Comparison of ENCODE assay signal across 8 cellular contexts in genomic region chr1:12615166-12615915, GRCh38. TPM values are rescaled to one million over a fixed set of nuclear protein-coding genes. Genes with fewer than 3 reads are reported as not detected.
DNase-seq lines count a peak whose midpoint lies in the region; ATAC-seq and TF ChIP-seq lines count a peak whose summit lies in the region.

No MANE protein-coding gene starts in this region.

- ATAC-seq in CD4-positive, CD25-positive, alpha-beta regulatory T cell (ENCODE audit: low read depth in 2 of 2) = no peak
- ATAC-seq in HG02571 (IDR thresholded peaks at IDR 0.05; ENCODE audit: unreplicated experiment) = no peak

- TF ChIP-seq CTCF in neural progenitor cell (IDR thresholded peaks at IDR 0.05) (no peak), GM13976 (IDR thresholded peaks at IDR 0.05; ENCODE audit: borderline replicate concordance, control extremely low read depth, extremely low read depth, insufficient read depth, missing control alignments) (no peak)

- H4K20me1 ChIP-seq in neural progenitor cell (ENCODE audit: low read depth) = peaks cover 16% of the 10 kb centered on the region

- peaks cover 60% of the 10 kb centered on the region for H3K27me3 Mint-ChIP-seq in CD4-positive, CD25-positive, alpha-beta regulatory T cell
- peaks cover 38% of the 10 kb centered on the region for H3K27me3 Mint-ChIP-seq in neural progenitor cell (ENCODE audit: insufficient read depth, low read depth)

- peaks cover 5% of the 10 kb centered on the region for H3K27me3 ChIP-seq in CD4-positive, CD25-positive, alpha-beta regulatory T cell (ENCODE audit: control insufficient read depth, insufficient read depth, low read length)
- H3K27me3 ChIP-seq in endocrine pancreas (ENCODE audit: control insufficient read depth, insufficient read depth, low read length) (no peaks in the 10 kb centered on the region), neural progenitor cell (peaks cover 18% of the 10 kb centered on the region)

- peaks cover 20% of the 10 kb centered on the region for H3K79me2 ChIP-seq in neural progenitor cell (ENCODE audit: low read depth)

- H3K4me1 ChIP-seq in CD4-positive, CD25-positive, alpha-beta regulatory T cell (ENCODE audit: control insufficient read depth, insufficient read depth, low read length, poor library complexity, severe bottlenecking) = peaks cover 49% of the 10 kb centered on the region
- H3K4me1 ChIP-seq in endocrine pancreas (ENCODE audit: control insufficient read depth, insufficient read depth, low read length) (no peaks in the 10 kb centered on the region), neural progenitor cell (peaks cover 21% of the 10 kb centered on the region)

- peaks cover 6 to 82% (median 33%) of the 10 kb centered on the region in 4 donors for H3K4me1 Mint-ChIP-seq in CD4-positive, CD25-positive, alpha-beta regulatory T cell
- H3K4me1 Mint-ChIP-seq in neural progenitor cell = peaks cover 42% of the 10 kb centered on the region

- H3K4me2 ChIP-seq in neural progenitor cell = peak overlapping the region; percentile 91

- no peaks in the 10 kb centered on the region for H3K9me3 ChIP-seq in CD4-positive, CD25-positive, alpha-beta regulatory T cell (ENCODE audit: control insufficient read depth in 2 of 2, low read length in 2 of 2)
- H3K9me3 ChIP-seq in endocrine pancreas (ENCODE audit: control insufficient read depth, low read length) (no peaks in the 10 kb centered on the region), neural progenitor cell (ENCODE audit: low read depth) (no peaks in the 10 kb centered on the region)

- DNase-seq in CD4-positive, CD25-positive, alpha-beta regulatory T cell = no peak
- DNase-seq in neural progenitor cell (ENCODE audit: low spot score) (no peak), NCI-H128 (lab: John Stamatoyannopoulos, UW; ENCODE audit: unreplicated experiment) (no peak), GM13976 (ENCODE audit: low spot score) (no peak), NCI-H1092 (lab: John Stamatoyannopoulos, UW) (no peak)

- peak overlapping the region; percentile 92 to 98 (median 96) for H3K4me3 Mint-ChIP-seq in CD4-positive, CD25-positive, alpha-beta regulatory T cell
- H3K4me3 Mint-ChIP-seq in neural progenitor cell = peak overlapping the region; percentile 78

- H3K27ac Mint-ChIP-seq in CD4-positive, CD25-positive, alpha-beta regulatory T cell = peak overlapping the region; percentile 79 to 88 (median 86)
- H3K27ac Mint-ChIP-seq in neural progenitor cell = no peak overlapping the region

- no peak overlapping the region for H2AFZ ChIP-seq in neural progenitor cell (replicated peaks)

- in situ Hi-C loops in GM13976 (cut with MboI; ENCODE audit: low sequenced_read_pairs, unreplicated experiment) = loop anchor here (25.0 kb wide), 2 partner anchors 303 to 503 kb away; no protein-coding TSS in a partner anchor

- H3K4me3 ChIP-seq in CD4-positive, CD25-positive, alpha-beta regulatory T cell (ENCODE audit: low read depth, low read length) = peak overlapping the region; percentile 58
- H3K4me3 ChIP-seq in endocrine pancreas (ENCODE audit: control insufficient read depth, insufficient read depth, low read length) (no peak overlapping the region), neural progenitor cell (peak overlapping the region; percentile 94)

- H3K9ac ChIP-seq in endocrine pancreas (ENCODE audit: control insufficient read depth, insufficient read depth, low read length) (peak overlapping the region; percentile 38), neural progenitor cell (no peak overlapping the region)

- H3K27ac ChIP-seq in CD4-positive, CD25-positive, alpha-beta regulatory T cell (ENCODE audit: insufficient read depth, low read length, poor library complexity, severe bottlenecking) = peak overlapping the region; percentile 14
- H3K27ac ChIP-seq in neural progenitor cell = no peak overlapping the region

- H3F3A ChIP-seq in neural progenitor cell (ENCODE audit: low read depth) = peaks cover 50% of the 10 kb centered on the region

- H3K9me3 Mint-ChIP-seq in CD4-positive, CD25-positive, alpha-beta regulatory T cell = peaks cover 0 to 2% (median 0%) of the 10 kb centered on the region in 7 donors
- no peaks in the 10 kb centered on the region for H3K9me3 Mint-ChIP-seq in neural progenitor cell

- H3K36me3 Mint-ChIP-seq in CD4-positive, CD25-positive, alpha-beta regulatory T cell = peaks cover 5% of the 10 kb centered on the region
- H3K36me3 Mint-ChIP-seq in neural progenitor cell = no peaks in the 10 kb centered on the region

- no peaks in the 10 kb centered on the region for H3K36me3 ChIP-seq in CD4-positive, CD25-positive, alpha-beta regulatory T cell (ENCODE audit: control insufficient read depth, insufficient read depth, low read length)
- H3K36me3 ChIP-seq in endocrine pancreas (ENCODE audit: control insufficient read depth, insufficient read depth, low read length) = no peaks in the 10 kb centered on the region
- no peaks in the 10 kb centered on the region for H3K36me3 ChIP-seq in neural progenitor cell

TF ChIP-seq in PFSK-1, 5 proteins besides CTCF, POLR2A, EP300 and RAD21:
- TF ChIP-seq POLR2AphosphoS5 (IDR thresholded peaks at IDR 0.05; ENCODE audit: low read depth, low read length) (peak; percentile 21; the same call in 1 of the 2 replicates), FOXP2 (optimal IDR thresholded peaks at IDR 0.05; ENCODE audit: borderline replicate concordance, extremely low read depth, extremely low read length, insufficient read depth) (no peak), REST (IDR thresholded peaks at IDR 0.05; ENCODE audit: insufficient read depth in 1 of 2, low read depth in 2 of 2, low read length in 2 of 2) (no peak), SIN3A (IDR thresholded peaks at IDR 0.05; ENCODE audit: borderline replicate concordance, insufficient read depth, low read length) (no peak), TAF1 (IDR thresholded peaks at IDR 0.05; ENCODE audit: borderline replicate concordance, insufficient read depth, low read length) (no peak; the same call in 1 of the 2 replicates)

RNA-seq across cellular contexts. Expression of gene DHRS3, which starts 2.7 kb away (rescaled TPM):
- total RNA-seq in CD4-positive, CD25-positive, alpha-beta regulatory T cell = 15.2 TPM
- polyA plus RNA-seq in CD4-positive, CD25-positive, alpha-beta regulatory T cell = 10 to 100 TPM in 3 of 4 donors, 1 to 10 TPM in 1; 8.8 to 25.6 (median 16.1) TPM
- polyA plus RNA-seq in PFSK-1 (2012; ENCODE audit: insufficient read length, low read depth) = 49.3 TPM
- 2.5 and 4.3 TPM in 2 replicates for total RNA-seq in neural progenitor cell (ENCODE audit: low replicate concordance)

RNA-seq across cellular contexts. Expression of gene AADACL4, which starts 28.5 kb away (rescaled TPM):
- total RNA-seq in CD4-positive, CD25-positive, alpha-beta regulatory T cell = not detected
- polyA plus RNA-seq in CD4-positive, CD25-positive, alpha-beta regulatory T cell = not detected
- polyA plus RNA-seq in PFSK-1 (2012; ENCODE audit: insufficient read length, low read depth) = not detected
- total RNA-seq in neural progenitor cell (ENCODE audit: low replicate concordance) = not detected in 2 replicates
